In the genomic region with DNA sequence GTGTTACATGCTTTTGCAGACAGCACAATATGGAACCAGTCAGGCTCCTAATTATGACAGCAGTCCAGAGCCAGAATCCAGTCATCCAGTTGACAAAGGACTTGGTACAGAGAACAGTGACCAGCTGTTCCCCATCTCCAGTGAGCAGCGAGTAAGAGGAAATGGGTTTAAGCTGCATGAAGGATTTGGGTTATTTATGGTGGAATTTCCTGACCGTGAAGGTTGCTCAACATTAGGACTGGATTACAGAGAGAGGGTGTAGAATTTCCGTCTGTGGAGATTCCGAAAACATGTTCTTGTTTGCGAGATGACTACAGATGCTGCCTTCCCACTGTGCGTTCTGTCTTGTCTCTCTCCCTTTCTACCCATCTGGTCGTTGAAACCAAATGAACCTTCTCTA, we compare ENCODE assay signal across 10 cellular contexts. TPM values are rescaled to one million over a fixed set of nuclear protein-coding genes. Genes with fewer than 3 reads are reported as not detected.
DNase-seq lines count a peak whose midpoint lies in the region; ATAC-seq and TF ChIP-seq lines count a peak whose summit lies in the region.
"Had no signal": no experiment of that assay in that cellular context is flagged by ENCODE, and none has a peak within 500 bp of the region (broad histone marks: within the 10 kb centered on the region; RNA-seq: fewer than 3 reads in every experiment).

No MANE protein-coding gene starts in this region.

- DNase-seq in GM04504 (ENCODE audit: low read depth) (peak; percentile 92), NOMO-1 treated with DMSO at 0.1 percent for 48 hours (lab: John Stamatoyannopoulos, UW; ENCODE audit: unreplicated experiment) (peak; percentile 52), foreskin fibroblast (peak; percentile 70 to 86), gastrocnemius medialis (peak in 1 of 2 donors; percentile 27), DMS79 (lab: John Stamatoyannopoulos, UW) (no peak), cortex of kidney (lab: John Stamatoyannopoulos, UW) (no peak)
- DNase-seq in activated CD4-positive, alpha-beta T cell treated with anti-CD3 and anti-CD28 coated beads, Interleukin-2, amount 50 U/mL, for 4 hours, result no peak
- no peak for DNase-seq in activated T-cell treated with anti-CD3 and anti-CD28 coated beads, Interleukin-2, amount 50 U/mL, for 48 hours
- DNase-seq: dermis blood vessel endothelial cell had no signal

- H3K4me1 ChIP-seq in gastrocnemius medialis, result no peaks in the 10 kb centered on the region

- H3K27me3 ChIP-seq in gastrocnemius medialis, result peaks cover 0 to 6% (median 3%) of the 10 kb centered on the region in 3 donors

- intact Hi-C loops in gastrocnemius medialis (cut with DNase I; ENCODE audit: low total_unique reads), result no loop called here

- no peaks in the 10 kb centered on the region for H3K36me3 ChIP-seq in gastrocnemius medialis

- no peak for TF ChIP-seq POLR2A in gastrocnemius medialis (IDR thresholded peaks at IDR 0.05)

- ATAC-seq in gastrocnemius medialis, result peak; percentile 52 to 73

- H3K27ac ChIP-seq in gastrocnemius medialis, result no peak overlapping the region

- H3K9me3 ChIP-seq in gastrocnemius medialis, result no peaks in the 10 kb centered on the region

- H3K4me3 ChIP-seq in foreskin fibroblast (ENCODE audit: low read depth in 1 of 2, low read length in 2 of 2), result no peak overlapping the region
- no peak overlapping the region for H3K4me3 ChIP-seq in gastrocnemius medialis

- TF ChIP-seq CTCF in foreskin fibroblast (IDR thresholded peaks at IDR 0.05; ENCODE audit: low read depth, low read length), result no peak
- TF ChIP-seq CTCF in gastrocnemius medialis (IDR thresholded peaks at IDR 0.05 in 4 of 5, conservative IDR thresholded peaks at IDR 0.05 in 1 of 5), result no peak

- in situ Hi-C loops in gastrocnemius medialis (cut with MboI; ENCODE audit: low sequenced_read_pairs in 4 of 4), result no loop called here

RNA-seq across cellular contexts. Expression of gene SGPP2, which starts 24.5 kb away (rescaled TPM):
- total RNA-seq in gastrocnemius medialis, result under 1 TPM in 3 of 4 donors, not detected in 1; 0.17 to 0.59 (median 0.31) TPM
- total RNA-seq: NCI-H460 had no signal

Comparison
In these comparisons a context has a peak if more than half of its experiments do, and no peak if none do; other contexts are left out.
1. DNase-seq: peak in GM04504 (single experiment), NOMO-1 treated with DMSO at 0.1 percent for 48 hours (single experiment) and foreskin fibroblast (2 of 2); none in activated CD4-positive, alpha-beta T cell treated with anti-CD3 and anti-CD28 coated beads, Interleukin-2, amount 50 U/mL, for 4 hours (0 of 2), DMS79 (single experiment), cortex of kidney (single experiment) and activated T-cell treated with anti-CD3 and anti-CD28 coated beads, Interleukin-2, amount 50 U/mL, for 48 hours (0 of 2).